ENCODE assay signal across 13 cellular contexts in the genomic region with DNA sequence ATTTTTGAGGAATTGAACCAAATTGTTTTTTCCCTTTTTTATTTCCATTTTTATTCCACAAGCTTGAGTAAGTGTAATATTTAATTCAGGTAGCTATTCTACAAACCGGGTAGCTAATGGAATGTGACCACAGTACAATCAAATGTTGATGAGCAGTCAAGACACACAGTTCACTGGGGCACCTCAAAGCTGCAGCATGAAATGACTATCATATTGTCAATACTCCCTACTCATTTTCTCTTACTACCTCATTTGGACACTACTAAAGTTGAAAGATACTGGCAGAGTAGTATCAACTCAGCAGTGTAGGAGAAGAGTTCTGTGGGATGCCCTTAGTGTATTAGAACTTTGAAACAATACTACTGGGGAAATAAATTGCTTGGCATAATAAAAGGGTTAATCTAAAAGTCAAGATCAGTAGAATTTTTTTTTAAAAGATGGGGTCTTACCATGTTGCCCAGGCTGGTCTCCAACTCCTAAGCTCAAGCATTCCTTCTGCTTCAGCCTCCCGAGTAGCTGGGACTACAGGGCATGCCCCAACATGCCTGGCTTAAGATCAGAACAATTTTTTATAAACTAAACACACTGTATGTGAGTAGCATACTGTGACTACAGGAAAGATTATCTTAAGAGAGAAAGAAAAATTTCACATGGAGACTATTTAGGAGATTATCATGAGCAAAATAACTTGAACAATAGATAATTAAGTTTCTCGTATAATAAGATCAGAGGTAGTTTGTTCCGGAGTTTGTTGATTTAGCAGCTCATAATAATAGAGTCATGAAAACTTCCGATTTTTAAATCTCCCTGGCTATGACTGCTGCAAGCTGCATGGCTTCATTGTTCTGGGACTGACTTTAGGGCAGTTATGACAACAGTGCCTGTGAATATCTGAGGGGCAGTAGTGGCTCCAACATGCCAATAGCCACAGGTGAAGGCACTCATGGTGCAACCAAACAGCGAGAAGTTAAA. TPM values are rescaled to one million over a fixed set of nuclear protein-coding genes. Genes with fewer than 3 reads are reported as not detected.
A peak's percentile ranks its signal among the peaks of the same experiment; 100 is the strongest.
DNase-seq lines count a peak whose midpoint lies in the region; ATAC-seq, FAIRE-seq and TF ChIP-seq lines count a peak whose summit lies in the region.
"Had no signal": no experiment of that assay in that cellular context is flagged by ENCODE, and none has a peak within 500 bp of the region (broad histone marks: within the 10 kb centered on the region; RNA-seq: fewer than 3 reads in every experiment).

No MANE protein-coding gene starts in this region.

- no peak for TF ChIP-seq EP300 in H1 (IDR thresholded peaks at IDR 0.05; ENCODE audit: borderline replicate concordance in 1 of 2, low read depth in 2 of 2, low read length in 2 of 2)

- peak overlapping the region; percentile 91 for H4K91ac ChIP-seq in H1 (replicated peaks; ENCODE audit: insufficient read length, low read length)

- POLR2A ChIA-PET in HCT116 (lab: Charles Lee) (interaction anchor here (2.2 kb wide), 1 partner anchor 10 kb away, joined by 7 read pairs; no protein-coding TSS in a partner anchor), H1 (lab: Charles Lee; ENCODE audit: partially characterized antibody) (interaction anchor here (1.4 kb wide), 1 partner anchor 137 kb away, joined by 3 read pairs; no protein-coding TSS in a partner anchor)
- POLR2A ChIA-PET in CD4-positive, alpha-beta memory T cell (lab: Charles Lee; ENCODE audit: partially characterized antibody): no interaction called here

- TF ChIP-seq POLR2A in HCT116 (IDR thresholded peaks at IDR 0.05; ENCODE audit: borderline replicate concordance, extremely low read depth, insufficient read depth, insufficient read length) (no peak), H1 (IDR thresholded peaks at IDR 0.05; ENCODE audit: control extremely low read depth in 1 of 2, low read depth in 2 of 2, low read length in 2 of 2) (no peak)

- TSS peak; percentile 62 for BruUV-seq in HCT116 (replicated peaks; lab: Mats Ljungman, UMichigan)

- no peaks in the 10 kb centered on the region for H3K23me2 ChIP-seq in H1 (ENCODE audit: low read depth, low read length)

- no peak for FAIRE-seq in H1 (lab: Jason Lieb, UNC)
- FAIRE-seq in frontal cortex (lab: Jason Lieb, UNC): no peak

- 85% methylated on average over 6 of the region's 6 CpGs; no CpG with 5 or more reads in 1 of the 2 experiments for WGBS in H1 (ENCODE audit: extremely low coverage in 1 of 2, insufficient coverage in 1 of 2, insufficient read length in 1 of 2, insufficient replicate concordance in 2 of 2, low coverage in 1 of 2, low lambda C conversion rate in 2 of 2, missing lambda C conversion rate in 1 of 2), 2 experiments

- H3K36me3 ChIP-seq in HCT116 (ENCODE audit: control insufficient read depth in 1 of 2, insufficient read depth in 2 of 2, low read length in 2 of 2): no peaks in the 10 kb centered on the region
- no peaks in the 10 kb centered on the region; a peak in 1 of 8 replicates for H3K36me3 ChIP-seq in H1 (ENCODE audit: control insufficient read depth in 2 of 4, insufficient read depth in 4 of 4, low read length in 3 of 4)
- H3K36me3 ChIP-seq in CD4-positive, alpha-beta memory T cell (ENCODE audit: insufficient read depth, low read length): no peaks in the 10 kb centered on the region

- RAD21 ChIA-PET in HCT116 (lab: Charles Lee; ENCODE audit: low non-redundant PET in 1 of 2, low total read pairs in 2 of 2, uncharacterized antibody in 2 of 2, unreplicated experiment in 2 of 2): no interaction called here

- H4K8ac ChIP-seq in H1 (ENCODE audit: extremely low read depth, insufficient read depth, low read length): no peak overlapping the region

- H3K9me2 ChIP-seq in HCT116 (ENCODE audit: insufficient read depth): no peaks in the 10 kb centered on the region

- H3K9me3 ChIP-seq in HCT116 (ENCODE audit: control insufficient read depth in 1 of 2, insufficient read depth in 1 of 2, low read depth in 1 of 2, low read length in 2 of 2) (no peaks in the 10 kb centered on the region), H1 (ENCODE audit: insufficient read depth in 2 of 2, low read depth in 1 of 2, low read length in 1 of 2) (no peaks in the 10 kb centered on the region)
- H3K9me3 ChIP-seq in CD4-positive, alpha-beta memory T cell (ENCODE audit: control insufficient read depth in 1 of 2, low read length in 2 of 2): no peaks in the 10 kb centered on the region

- H3K4me1 Mint-ChIP-seq in nephron progenitor cell: peaks cover 24% of the 10 kb centered on the region
- H3K4me1 Mint-ChIP-seq in CD4-positive, alpha-beta memory T cell: peaks cover 0 to 4% (median 0%) of the 10 kb centered on the region in 4 donors
- H3K4me1 Mint-ChIP-seq in activated naive CD8-positive, alpha-beta T cell treated with anti-CD3 and anti-CD28 coated beads, Interleukin-2, amount 50 U/mL, for 24 hours: no peaks in the 10 kb centered on the region
- H3K4me1 Mint-ChIP-seq: T-helper 17 cell had no signal

- no peak overlapping the region for H3K56ac ChIP-seq in H1 (replicated peaks; ENCODE audit: insufficient read length, low read depth, low read length)

- H3K27ac ChIP-seq in HCT116 (ENCODE audit: low read depth, low read length) (0 out of 2 replicates have a peak overlapping the region, but pooled peaks have one; percentile 17), H1 (ENCODE audit: low read depth, low read length) (0 out of 2 replicates have a peak overlapping the region, but pooled peaks have one; percentile 20)
- no peak overlapping the region for H3K27ac ChIP-seq in CD4-positive, alpha-beta memory T cell (ENCODE audit: low read depth, low read length)

- DNase-seq in HCT116 (ENCODE audit: low read depth, low spot score) (no peak), NCI-H2227 treated with DMSO at 0.1 percent for 48 hours (lab: John Stamatoyannopoulos, UW) (peak; percentile 26), H1 (ENCODE audit: low read depth in 1 of 2, low spot score in 2 of 2) (peak in 1 of 2 experiments; percentile 49), nephron progenitor cell (no peak), frontal cortex (ENCODE audit: low spot score in 2 of 2) (no peak)
- DNase-seq in stimulated activated CD4-positive, alpha-beta T cell treated with anti-CD3 and anti-CD28 coated beads, Interleukin-2, amount 100 ng/mL, for 24 hours: no peak
- no peak for DNase-seq in CD4-positive, alpha-beta memory T cell
- no peak for DNase-seq in activated naive CD8-positive, alpha-beta T cell treated with anti-CD3 and anti-CD28 coated beads, Interleukin-2, amount 50 U/mL, for 24 hours
- DNase-seq: GDM1, kidney glomerular epithelial cell, T-helper 17 cell had no signal

- H3K4me1 ChIP-seq in HCT116 (ENCODE audit: control insufficient read depth in 1 of 2, insufficient read depth in 2 of 2, low read length in 2 of 2) (peaks cover 11 to 16% of the 10 kb centered on the region in 2 experiments; a peak in 2 of 4 replicates), H1 (replicated peaks in 1 of 4; ENCODE audit: control insufficient read depth in 3 of 4, insufficient read depth in 4 of 4, low read length in 3 of 4) (peaks cover 0 to 14% (median 8%) of the 10 kb centered on the region in 4 experiments; a peak in 4 of 7 replicates)
- H3K4me1 ChIP-seq in CD4-positive, alpha-beta memory T cell (ENCODE audit: insufficient read depth, low read length): no peaks in the 10 kb centered on the region

- peak overlapping the region; percentile 93 for H2BK120ac ChIP-seq in H1 (replicated peaks; ENCODE audit: low read depth, low read length)

- peak overlapping the region; percentile 23 for H3K4me2 ChIP-seq in HCT116 (ENCODE audit: low read length)
- H3K4me2 ChIP-seq in H1 (ENCODE audit: insufficient read depth in 1 of 2, low read depth in 2 of 2, low read length in 2 of 2): no peak overlapping the region

- no peak overlapping the region; the same call in 1 of the 2 replicates for H2BK12ac ChIP-seq in H1 (ENCODE audit: low read depth, low read length)

- H4K5ac ChIP-seq in H1 (ENCODE audit: insufficient read length, low read depth, low read length): peak overlapping the region; percentile 51

- no peaks in the 10 kb centered on the region for H3K9me3 Mint-ChIP-seq in nephron progenitor cell
- H3K9me3 Mint-ChIP-seq in CD4-positive, alpha-beta memory T cell: no peaks in the 10 kb centered on the region
- no peaks in the 10 kb centered on the region for H3K9me3 Mint-ChIP-seq in activated naive CD8-positive, alpha-beta T cell treated with anti-CD3 and anti-CD28 coated beads, Interleukin-2, amount 50 U/mL, for 24 hours

- H2BK20ac ChIP-seq in H1 (ENCODE audit: low read length): peak overlapping the region; percentile 27; the same call in 1 of the 2 replicates

- H3K4ac ChIP-seq in H1 (replicated peaks; ENCODE audit: insufficient read length, low read depth, low read length): peak overlapping the region; percentile 25

- no peak overlapping the region for H3K4me3 ChIP-seq in HCT116 (replicated peaks in 1 of 2; ENCODE audit: low read depth in 1 of 2, low read length in 2 of 2)
- H3K4me3 ChIP-seq in H1 (ENCODE audit: extremely low read depth in 1 of 4, insufficient read depth in 2 of 4, low read depth in 3 of 4, low read length in 4 of 4): no peak overlapping the region
- no peak overlapping the region for H3K4me3 ChIP-seq in CD4-positive, alpha-beta memory T cell (ENCODE audit: low read length in 2 of 2)

- H2BK15ac ChIP-seq in H1 (ENCODE audit: low read length): no peak overlapping the region

- H3K79me2 ChIP-seq in HCT116 (ENCODE audit: insufficient read depth, low read length): no peaks in the 10 kb centered on the region
- H3K79me2 ChIP-seq in H1 (ENCODE audit: control insufficient read depth in 1 of 2, insufficient read depth in 2 of 2, low read length in 2 of 2): no peaks in the 10 kb centered on the region

- no peaks in the 10 kb centered on the region for H3K36me3 Mint-ChIP-seq in nephron progenitor cell (ENCODE audit: low read depth)
- no peaks in the 10 kb centered on the region for H3K36me3 Mint-ChIP-seq in CD4-positive, alpha-beta memory T cell
- no peaks in the 10 kb centered on the region for H3K36me3 Mint-ChIP-seq in activated naive CD8-positive, alpha-beta T cell treated with anti-CD3 and anti-CD28 coated beads, Interleukin-2, amount 50 U/mL, for 24 hours (ENCODE audit: low read depth)

- H2AFZ ChIP-seq in HCT116 (ENCODE audit: low read depth, low read length, poor library complexity, severe bottlenecking): peak overlapping the region; percentile 65
- H2AFZ ChIP-seq in H1 (ENCODE audit: low read length): no peak overlapping the region

- no peak overlapping the region for H2AK5ac ChIP-seq in H1 (ENCODE audit: low read depth, low read length)

- no peak overlapping the region for H3K14ac ChIP-seq in H1 (ENCODE audit: insufficient read length)

- ATAC-seq in HCT116: peak; percentile 47; the same call in 1 of the 2 replicates
- ATAC-seq in activated naive CD8-positive, alpha-beta T cell treated with anti-CD3 and anti-CD28 coated beads, Interleukin-2, amount 50 U/mL, for 24 hours: no peak
- ATAC-seq: T-helper 17 cell had no signal

- no peak overlapping the region for H3K23ac ChIP-seq in H1 (ENCODE audit: insufficient read length)

- peak overlapping the region; percentile 57 for H3K27ac Mint-ChIP-seq in nephron progenitor cell
- H3K27ac Mint-ChIP-seq in CD4-positive, alpha-beta memory T cell: no peak overlapping the region
- no peak overlapping the region for H3K27ac Mint-ChIP-seq in activated naive CD8-positive, alpha-beta T cell treated with anti-CD3 and anti-CD28 coated beads, Interleukin-2, amount 50 U/mL, for 24 hours
- H3K27ac Mint-ChIP-seq: T-helper 17 cell had no signal

- CTCF ChIA-PET in HCT116 (lab: Charles Lee): interaction anchor here (1.0 to 1.6 kb wide), 2 partner anchors 14 to 140 kb away, joined by 3 to 4 read pairs; no protein-coding TSS in a partner anchor
- CTCF ChIA-PET in H1 (lab: Charles Lee; ENCODE audit: partially characterized antibody): interaction anchor here (0.9 to 3.9 kb wide), 8 partner anchors 11 to 547 kb away, joined by 3 to 39 read pairs (median 4); no protein-coding TSS in a partner anchor
- CTCF ChIA-PET in CD4-positive, alpha-beta memory T cell (lab: Charles Lee; ENCODE audit: partially characterized antibody): no interaction called here

- no peaks in the 10 kb centered on the region for H3K79me1 ChIP-seq in H1 (ENCODE audit: low read depth, low read length)

- no peaks in the 10 kb centered on the region for H3K27me3 Mint-ChIP-seq in nephron progenitor cell (ENCODE audit: low read depth, poor library complexity)
- H3K27me3 Mint-ChIP-seq in CD4-positive, alpha-beta memory T cell: peaks cover 5 to 11% of the 10 kb centered on the region in 2 donors
- peaks cover 3% of the 10 kb centered on the region for H3K27me3 Mint-ChIP-seq in activated naive CD8-positive, alpha-beta T cell treated with anti-CD3 and anti-CD28 coated beads, Interleukin-2, amount 50 U/mL, for 24 hours

- no peak overlapping the region for H3K4me3 Mint-ChIP-seq in nephron progenitor cell
- no peak overlapping the region for H3K4me3 Mint-ChIP-seq in CD4-positive, alpha-beta memory T cell
- no peak overlapping the region for H3K4me3 Mint-ChIP-seq in activated naive CD8-positive, alpha-beta T cell treated with anti-CD3 and anti-CD28 coated beads, Interleukin-2, amount 50 U/mL, for 24 hours
- H3K4me3 Mint-ChIP-seq: T-helper 17 cell had no signal

- TF ChIP-seq RAD21 in HCT116 (IDR thresholded peaks at IDR 0.05; ENCODE audit: low read depth) (no peak), H1 (IDR thresholded peaks at IDR 0.05 in 1 of 2, conservative IDR thresholded peaks at IDR 0.05 in 1 of 2; ENCODE audit: low read depth in 2 of 2, low read length in 2 of 2) (no peak)

- intact Hi-C loops in HCT116 (cut with micrococcal nuclease): no loop called here
- intact Hi-C loops in CD4-positive, alpha-beta memory T cell (cut with micrococcal nuclease): no loop called here

- H3K9ac ChIP-seq in HCT116 (ENCODE audit: low read length): no peak overlapping the region
- no peak overlapping the region for H3K9ac ChIP-seq in H1 (replicated peaks in 1 of 4; ENCODE audit: extremely low read depth in 1 of 4, low read depth in 3 of 4, low read length in 3 of 4)

- TF ChIP-seq CTCF in HCT116 (IDR thresholded peaks at IDR 0.05 in 2 of 3, conservative IDR thresholded peaks at IDR 0.05 in 1 of 3; ENCODE audit: borderline replicate concordance in 1 of 3, insufficient read depth in 1 of 3, low read depth in 2 of 3, low read length in 2 of 3) (no peak), H1 (IDR thresholded peaks at IDR 0.05; ENCODE audit: control extremely low read depth in 1 of 3, insufficient read depth in 1 of 3, low read depth in 1 of 3, low read length in 3 of 3) (no peak), nephron progenitor cell (IDR thresholded peaks at IDR 0.05) (no peak)

- H3K18ac ChIP-seq in H1 (ENCODE audit: extremely low read depth, low read length): peak overlapping the region; percentile 63

- H3K27me3 ChIP-seq in HCT116 (ENCODE audit: insufficient read depth, low read length) (no peaks in the 10 kb centered on the region), H1 (replicated peaks in 1 of 4; ENCODE audit: control insufficient read depth in 3 of 4, extremely low read depth in 1 of 4, insufficient read depth in 3 of 4, low read length in 3 of 4) (no peaks in the 10 kb centered on the region)
- no peaks in the 10 kb centered on the region for H3K27me3 ChIP-seq in CD4-positive, alpha-beta memory T cell (ENCODE audit: insufficient read depth, low read length)

- no peaks in the 10 kb centered on the region for H4K20me1 ChIP-seq in HCT116 (ENCODE audit: insufficient read depth)
- no peaks in the 10 kb centered on the region for H4K20me1 ChIP-seq in H1 (replicated peaks in 1 of 2; ENCODE audit: control insufficient read depth in 1 of 2, insufficient read depth in 2 of 2, low read length in 2 of 2)

- H2BK5ac ChIP-seq in H1 (ENCODE audit: low read depth, low read length): peak overlapping the region; percentile 96; the same call in 1 of the 2 replicates

RNA-seq across cellular contexts. Expression of a gene that starts 43.7 kb away (rescaled TPM):
- not detected for total RNA-seq in HCT116 (2021; ENCODE audit: unreplicated experiment)
- polyA plus RNA-seq in HCT116 (2012): not detected in 2 replicates
- 0.19 and 0.27 TPM in 2 replicates for total RNA-seq in H1 (2021; fragmentation: NEBNext Ultra II Directional; extraction: Animal tissue kit (Norgen Biotek cat#: 25700))
- 0.11 and 0.17 TPM in 2 replicates for polyA plus RNA-seq in H1 (2011; rRNA removed)
- polyA plus RNA-seq in H1 (2011; cell fraction: cytosol; rRNA removed): 0.16 TPM
- polyA plus RNA-seq in H1 (2011; cell fraction: nucleus; rRNA removed): 0.19 TPM
- polyA plus RNA-seq in H1 (2012, experiment 1 of 2): 0.13 to 0.29 TPM (median 0.17 TPM) in 4 replicates
- polyA plus RNA-seq in H1 (2012, experiment 2 of 2): not detected
- 0.12 TPM for polyA plus RNA-seq in H1 (2013, experiment 1 of 2)
- polyA plus RNA-seq in H1 (2013, experiment 2 of 2): 0.15 TPM
- 0.98 and 1.4 TPM in 2 replicates for polyA minus RNA-seq in H1 (2011; rRNA and poly(A)+ RNA removed)
- 0.22 TPM for polyA minus RNA-seq in H1 (2011; cell fraction: cytosol; rRNA and poly(A)+ RNA removed)
- 1.2 TPM for polyA minus RNA-seq in H1 (2011; cell fraction: nucleus; rRNA and poly(A)+ RNA removed)
- total RNA-seq in frontal cortex: 0.41 TPM
- total RNA-seq in CD4-positive, alpha-beta memory T cell: not detected
- not detected for polyA plus RNA-seq in CD4-positive, alpha-beta memory T cell
- total RNA-seq: HT-29, NCI-H460 had no signal
